Comparison of ENCODE assay signal across 18 cellular contexts in genomic region chr11:116466231-116466630, GRCh38.
"Had no signal": no experiment of that assay in that cellular context is flagged by ENCODE, and none has a peak within 500 bp of the region (broad histone marks: within the 10 kb centered on the region; RNA-seq: fewer than 3 reads in every experiment).

No MANE protein-coding gene starts in this region.

- ATAC-seq: effector memory CD8-positive, alpha-beta T cell; left ventricle myocardium superior; lower lobe of right lung; mucosa of descending colon; naive thymus-derived CD4-positive, alpha-beta T cell; right cardiac atrium; stimulated activated naive B cell treated with anti-CD40 and anti-IgM and Interleukin-4, amounts not matched to agents 10 μg/mL and 1 μg/mL and 100 μg/mL, for 72 hours had no signal

- DNase-seq: cortex of kidney; effector memory CD8-positive, alpha-beta T cell; erythroblast; esophagus squamous epithelium; foreskin melanocyte; immature natural killer cell; islet precursor cell; kidney glomerular epithelial cell; left ventricle myocardium superior; lower lobe of right lung; mucosa of descending colon; naive thymus-derived CD4-positive, alpha-beta T cell; right cardiac atrium; small intestine; stimulated activated CD4-positive, alpha-beta T cell treated with anti-CD3 and anti-CD28 coated beads, Interleukin-15, amount 100 ng/mL, for 24 hours; stimulated activated CD4-positive, alpha-beta T cell treated with anti-CD3 and anti-CD28 coated beads, Interleukin-2, amount 100 ng/mL, for 48 hours; stimulated activated naive B cell treated with anti-CD40 and anti-IgM and Interleukin-4, amounts not matched to agents 10 μg/mL and 1 μg/mL and 100 μg/mL, for 72 hours; transverse colon had no signal
